ENCODE assay signal across 11 cellular contexts in the genomic region with DNA sequence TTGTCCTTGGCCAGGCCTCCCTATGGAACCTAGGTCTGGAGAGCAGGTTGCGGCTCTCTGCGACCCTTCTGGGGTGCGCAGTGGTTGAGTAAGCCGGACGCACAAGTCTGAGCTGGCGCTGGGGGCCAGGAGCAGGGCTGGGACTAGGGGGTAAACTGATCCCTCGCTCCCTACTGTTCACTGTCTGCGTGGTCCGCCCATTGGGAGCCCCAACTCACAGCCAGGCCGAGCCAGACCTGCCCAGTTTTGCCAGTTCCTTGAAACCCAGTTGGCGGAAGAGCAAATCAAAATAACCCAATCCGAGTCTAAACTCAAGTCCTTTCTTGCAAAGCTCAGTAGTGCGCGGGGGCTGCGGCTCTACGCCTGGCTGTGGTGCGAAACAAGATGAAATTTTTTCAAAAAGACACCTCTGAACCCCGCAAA. TPM values are rescaled to one million over a fixed set of nuclear protein-coding genes. Genes with fewer than 3 reads are reported as not detected.
DNase-seq lines count a peak whose midpoint lies in the region; ATAC-seq and TF ChIP-seq lines count a peak whose summit lies in the region.
"Had no signal": no experiment of that assay in that cellular context is flagged by ENCODE, and none has a peak within 500 bp of the region (broad histone marks: within the 10 kb centered on the region; RNA-seq: fewer than 3 reads in every experiment).

No MANE protein-coding gene starts in this region.

- H3K4me2 ChIP-seq in neural cell (ENCODE audit: low read length) = peak overlapping the region; percentile 87

- H3K9me2 ChIP-seq in neural cell (ENCODE audit: insufficient read depth, low read length) = no peaks in the 10 kb centered on the region

- intact Hi-C loops in Right ventricle myocardium inferior (cut with DNase I) (loop anchor here (5.0 kb wide), 1 partner anchor 39 kb away; no protein-coding TSS in a partner anchor), vagina (cut with DNase I) (no loop called here)

- TF ChIP-seq RAD21 in neural cell (conservative IDR thresholded peaks at IDR 0.05) = no peak

- no peak for TF ChIP-seq POLR2A in vagina (IDR thresholded peaks at IDR 0.05)

- no peak for ATAC-seq in Right ventricle myocardium inferior

- H3K4me1 ChIP-seq in cardiac muscle cell (ENCODE audit: low read depth) = peaks cover 9% of the 10 kb centered on the region
- peaks cover 69% of the 10 kb centered on the region for H3K4me1 ChIP-seq in vagina

- H2AFZ ChIP-seq in neural cell (ENCODE audit: low read depth, low read length) = no peak overlapping the region

- TF ChIP-seq CTCF in cardiac muscle cell (IDR thresholded peaks at IDR 0.05; ENCODE audit: low read depth, low read length) (no peak), neural cell (IDR thresholded peaks at IDR 0.05; ENCODE audit: poor library complexity, severe bottlenecking) (no peak), vagina (IDR thresholded peaks at IDR 0.05) (no peak), GM20000 (IDR thresholded peaks at IDR 0.05; ENCODE audit: extremely low read depth, missing control alignments) (no peak)

- H3K9me3 ChIP-seq in cardiac muscle cell (ENCODE audit: low read depth) (no peaks in the 10 kb centered on the region), neural cell (ENCODE audit: low read length) (no peaks in the 10 kb centered on the region), vagina (no peaks in the 10 kb centered on the region)

- H3K27ac ChIP-seq in cardiac muscle cell (no peak overlapping the region), neural cell (ENCODE audit: low read length) (no peak overlapping the region), vagina (peak overlapping the region; percentile 95)

- peaks cover 41% of the 10 kb centered on the region for H3K27me3 ChIP-seq in cardiac muscle cell
- H3K27me3 ChIP-seq in neural cell (ENCODE audit: insufficient read depth, low read depth, low read length) = no peaks in the 10 kb centered on the region
- H3K27me3 ChIP-seq in vagina = no peaks in the 10 kb centered on the region

- H3K36me3 ChIP-seq in cardiac muscle cell (no peaks in the 10 kb centered on the region), neural cell (ENCODE audit: insufficient read depth, low read length) (no peaks in the 10 kb centered on the region), vagina (no peaks in the 10 kb centered on the region)

- peak; percentile 26 to 64 for DNase-seq in cardiac muscle cell (ENCODE audit: low read depth in 1 of 2, low spot score in 1 of 2)
- no peak for DNase-seq in Right ventricle myocardium inferior (ENCODE audit: missing footprints)
- DNase-seq in fibroblast of gingiva (ENCODE audit: low read depth) = peak; percentile 34
- DNase-seq in vagina (ENCODE audit: extremely low spot score in 2 of 2) = no peak
- no peak for DNase-seq in iPS-NIHi11 (ENCODE audit: low spot score)
- no peak for DNase-seq in GM20000 (ENCODE audit: low spot score)
- no peak for DNase-seq in NCI-H1436 (lab: John Stamatoyannopoulos, UW)
- DNase-seq: activated CD8-positive, alpha-beta memory T cell treated with anti-CD3 and anti-CD28 coated beads, Interleukin-2, amount 50 U/mL, for 48 hours; NCI-H2029 treated with DMSO at 0.1 percent for 48 hours had no signal

- H3K4me3 ChIP-seq in cardiac muscle cell (peak overlapping the region; percentile 87), neural cell (ENCODE audit: low read length) (peak overlapping the region; percentile 90), vagina (peak overlapping the region; percentile 72 to 93)

- peak overlapping the region; percentile 80 for H3K9ac ChIP-seq in neural cell (ENCODE audit: low read length)

- peaks cover 96% of the 10 kb centered on the region for H3K79me2 ChIP-seq in neural cell (replicated peaks; ENCODE audit: insufficient read depth, low read length)

- no peaks in the 10 kb centered on the region for H4K20me1 ChIP-seq in neural cell (ENCODE audit: insufficient read depth)

- TF ChIP-seq EP300 in neural cell (conservative IDR thresholded peaks at IDR 0.05; ENCODE audit: poor library complexity, severe bottlenecking) = no peak

- no peaks in the 10 kb centered on the region for H3F3A ChIP-seq in neural cell (ENCODE audit: insufficient read depth, low read length, poor library complexity, severe bottlenecking)

TF ChIP-seq in neural cell, 6 proteins besides CTCF, POLR2A, EP300 and RAD21:
- no peak for TF ChIP-seq POLR2AphosphoS5 (IDR thresholded peaks at IDR 0.05)
- TF ChIP-seq TAF1 (IDR thresholded peaks at IDR 0.05; ENCODE audit: low read depth) = no peak
- no peak for TF ChIP-seq SMC3 (conservative IDR thresholded peaks at IDR 0.05; ENCODE audit: poor library complexity)

RNA-seq across cellular contexts. Expression of a gene that starts 17.5 kb away (rescaled TPM):
- total RNA-seq in cardiac muscle cell (3.4 and 4.8 TPM in 2 replicates), Right ventricle myocardium inferior (35.2 TPM), vagina (21.6 TPM)
- polyA plus RNA-seq in cardiac muscle cell (1.0 and 2.3 TPM in 2 replicates), neural cell (9.5 and 16.6 TPM in 2 replicates)
- polyA minus RNA-seq in neural cell = 27.8 and 31.2 TPM in 2 replicates
- total RNA-seq: SK-MEL-5 had no signal

Comparison
In these comparisons a context has a peak if more than half of its experiments do, and no peak if none do; other contexts are left out.
1. DNase-seq: peak in cardiac muscle cell (2 of 2) and fibroblast of gingiva (single experiment); none in Right ventricle myocardium inferior (single experiment), vagina (0 of 2), iPS-NIHi11 (single experiment), GM20000 (single experiment) and NCI-H1436 (single experiment).
2. Peak in every context shown above with its lines, with median percentiles within 50 percentile points of each other: H3K4me3 ChIP-seq.